ENCODE assay signal across 18 cellular contexts in the genomic region with DNA sequence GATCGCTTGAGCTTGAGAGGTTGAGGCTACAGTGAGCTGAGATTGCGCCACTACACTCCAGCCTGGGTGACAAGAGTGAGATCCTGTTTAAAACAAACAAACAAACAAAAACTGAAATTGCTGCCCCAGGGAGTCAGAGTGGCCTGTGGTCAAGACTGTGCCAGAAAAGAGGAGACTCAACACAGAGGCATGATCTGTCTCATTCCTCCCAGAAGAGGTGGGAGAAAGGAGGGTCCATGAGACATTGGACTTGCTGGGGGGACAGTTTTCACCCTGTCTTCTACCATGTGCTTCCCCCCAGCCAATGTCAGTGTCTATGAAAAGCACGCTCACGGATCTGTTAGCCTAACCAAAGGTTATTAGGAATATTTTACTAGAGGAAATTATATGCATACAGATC. TPM values are rescaled to one million over a fixed set of nuclear protein-coding genes. Genes with fewer than 3 reads are reported as not detected.
DNase-seq lines count a peak whose midpoint lies in the region; ATAC-seq, FAIRE-seq and TF ChIP-seq lines count a peak whose summit lies in the region.
"Had no signal": no experiment of that assay in that cellular context is flagged by ENCODE, and none has a peak within 500 bp of the region (broad histone marks: within the 10 kb centered on the region; RNA-seq: fewer than 3 reads in every experiment).

No MANE protein-coding gene starts in this region.

- no peaks in the 10 kb centered on the region for H3K4me1 ChIP-seq in astrocyte (ENCODE audit: insufficient read depth, low read length)

- no peak overlapping the region for H2AFZ ChIP-seq in astrocyte (ENCODE audit: low read depth, low read length)

- H3K9me3 ChIP-seq in astrocyte (ENCODE audit: insufficient read depth, low read depth, low read length): no peaks in the 10 kb centered on the region
- H3K9me3 ChIP-seq: BLaER1 had no signal

- H3K9me3 Mint-ChIP-seq in T-helper 1 cell treated with Interleukin-12 subunit alpha and Interleukin-12 subunit beta and Interleukin-4 antibody, amounts not matched to agents 30 μg/mL and 1 μg/mL, for 36 hours: no peaks in the 10 kb centered on the region
- H3K9me3 Mint-ChIP-seq in astrocyte (ENCODE audit: unreplicated experiment): no peaks in the 10 kb centered on the region
- H3K9me3 Mint-ChIP-seq in neural crest cell: no peaks in the 10 kb centered on the region
- H3K9me3 Mint-ChIP-seq: H9 had no signal

- H3K27ac ChIP-seq in astrocyte (ENCODE audit: low read depth, low read length): no peak overlapping the region
- H3K27ac ChIP-seq: 22Rv1, BLaER1 had no signal

- intact Hi-C loops in Right ventricle myocardium superior (cut with DNase I): no loop called here

- ATAC-seq in Right ventricle myocardium superior (ENCODE audit: poor library complexity) (no peak), HG03196 (IDR thresholded peaks at IDR 0.05; ENCODE audit: unreplicated experiment) (no peak)

- H3K27ac Mint-ChIP-seq in T-helper 1 cell treated with Interleukin-12 subunit alpha and Interleukin-12 subunit beta and Interleukin-4 antibody, amounts not matched to agents 30 μg/mL and 1 μg/mL, for 36 hours: peak overlapping the region; percentile 15
- H3K27ac Mint-ChIP-seq in astrocyte (ENCODE audit: unreplicated experiment): no peak overlapping the region
- H3K27ac Mint-ChIP-seq in neural crest cell (ENCODE audit: unreplicated experiment): no peak overlapping the region
- H3K27ac Mint-ChIP-seq: H9 had no signal

- no peak for TF ChIP-seq CTCF in astrocyte (IDR thresholded peaks at IDR 0.05; ENCODE audit: insufficient read depth, low read depth, low read length)
- no peak for TF ChIP-seq CTCF in neural crest cell (conservative IDR thresholded peaks at IDR 0.05)

- H3K36me3 ChIP-seq in astrocyte (ENCODE audit: insufficient read depth, low read length): no peaks in the 10 kb centered on the region
- H3K36me3 ChIP-seq: BLaER1 had no signal

- H3K27me3 Mint-ChIP-seq in T-helper 1 cell treated with Interleukin-12 subunit alpha and Interleukin-12 subunit beta and Interleukin-4 antibody, amounts not matched to agents 30 μg/mL and 1 μg/mL, for 36 hours (ENCODE audit: low read depth): peaks cover 29% of the 10 kb centered on the region
- H3K27me3 Mint-ChIP-seq in astrocyte (ENCODE audit: low read depth, unreplicated experiment) (peaks cover 21% of the 10 kb centered on the region), neural crest cell (ENCODE audit: low read depth) (no peaks in the 10 kb centered on the region)

- H3K36me3 Mint-ChIP-seq in T-helper 1 cell treated with Interleukin-12 subunit alpha and Interleukin-12 subunit beta and Interleukin-4 antibody, amounts not matched to agents 30 μg/mL and 1 μg/mL, for 36 hours (ENCODE audit: low read depth): peaks cover 4% of the 10 kb centered on the region
- H3K36me3 Mint-ChIP-seq in astrocyte (ENCODE audit: low read depth, unreplicated experiment) (peaks cover 11% of the 10 kb centered on the region), neural crest cell (ENCODE audit: low read depth) (peaks cover 10% of the 10 kb centered on the region)

- no peaks in the 10 kb centered on the region for H4K20me1 ChIP-seq in astrocyte (ENCODE audit: insufficient read depth, low read length)

- no peak overlapping the region for H3K4me3 Mint-ChIP-seq in T-helper 1 cell treated with Interleukin-12 subunit alpha and Interleukin-12 subunit beta and Interleukin-4 antibody, amounts not matched to agents 30 μg/mL and 1 μg/mL, for 36 hours
- H3K4me3 Mint-ChIP-seq in astrocyte (ENCODE audit: unreplicated experiment): no peak overlapping the region
- H3K4me3 Mint-ChIP-seq in neural crest cell: peak overlapping the region; percentile 23
- H3K4me3 Mint-ChIP-seq: H9 had no signal

- H3K79me2 ChIP-seq in astrocyte (ENCODE audit: insufficient read depth, low read length): no peaks in the 10 kb centered on the region

- peaks cover 4% of the 10 kb centered on the region for H3K27me3 ChIP-seq in astrocyte (ENCODE audit: insufficient read depth, low read length)

- H3K4me2 ChIP-seq in astrocyte (ENCODE audit: low read length): no peak overlapping the region
- H3K4me2 ChIP-seq: BLaER1 had no signal

- no peak for FAIRE-seq in astrocyte (lab: Jason Lieb, UNC)

- no peak overlapping the region for H3K9ac ChIP-seq in astrocyte (ENCODE audit: low read length)
- H3K9ac ChIP-seq: BLaER1 had no signal

- no peak overlapping the region for H3K4me3 ChIP-seq in astrocyte (ENCODE audit: insufficient read depth, low read depth, low read length)
- H3K4me3 ChIP-seq: BLaER1 had no signal

- no peak for DNase-seq in T-helper 1 cell
- peak; percentile 20 for DNase-seq in astrocyte (ENCODE audit: low read depth)
- no peak for DNase-seq in neural crest cell (ENCODE audit: low read depth, low spot score)
- DNase-seq in Right ventricle myocardium superior: no peak
- no peak for DNase-seq in superior temporal gyrus (ENCODE audit: extremely low spot score)
- no peak for DNase-seq in hippocampal formation (lab: John Stamatoyannopoulos, UW)
- DNase-seq: COR-L47, DMS153, H9, NCI-H1417 treated with DMSO at 0.1 percent for 48 hours, NCI-H1930, NCI-H446, NCI-H69, SIG-M5 had no signal

- H3K4me1 Mint-ChIP-seq in T-helper 1 cell treated with Interleukin-12 subunit alpha and Interleukin-12 subunit beta and Interleukin-4 antibody, amounts not matched to agents 30 μg/mL and 1 μg/mL, for 36 hours (ENCODE audit: low read depth): peaks cover 9% of the 10 kb centered on the region
- H3K4me1 Mint-ChIP-seq in astrocyte (ENCODE audit: low read depth, unreplicated experiment): no peaks in the 10 kb centered on the region
- H3K4me1 Mint-ChIP-seq in neural crest cell: peaks cover 9% of the 10 kb centered on the region

RNA-seq across cellular contexts. Expression of a gene that starts 3.2 kb away (rescaled TPM):
- 4.9 and 5.0 TPM in 2 replicates for total RNA-seq in astrocyte
- total RNA-seq in neural crest cell: 9.2 and 9.7 TPM in 2 replicates
- 10.7 TPM for total RNA-seq in Right ventricle myocardium superior

RNA-seq across cellular contexts. Expression of a gene that starts 18.5 kb away (rescaled TPM):
- total RNA-seq in astrocyte (20.5 and 22.8 TPM in 2 replicates), neural crest cell (40.7 and 43.8 TPM in 2 replicates), Right ventricle myocardium superior (16.2 TPM)

RNA-seq across cellular contexts. Expression of a gene that starts 28.8 kb away (rescaled TPM):
- 18.6 and 20.9 TPM in 2 replicates for total RNA-seq in astrocyte
- total RNA-seq in neural crest cell: 50.4 and 55.7 TPM in 2 replicates
- 15.6 TPM for total RNA-seq in Right ventricle myocardium superior

RNA-seq across cellular contexts. Expression of a gene that starts 41.4 kb away (rescaled TPM):
- total RNA-seq in astrocyte: 33.2 and 36.0 TPM in 2 replicates
- 74.3 and 78.6 TPM in 2 replicates for total RNA-seq in neural crest cell
- total RNA-seq in Right ventricle myocardium superior: 40.8 TPM
